25 cellular contexts compared by ENCODE assay signal in genomic region chr16:30750876-30751465, GRCh38. TPM values are rescaled to one million over a fixed set of nuclear protein-coding genes. Genes with fewer than 3 reads are reported as not detected.
DNase-seq lines count a peak whose midpoint lies in the region; ATAC-seq and FAIRE-seq lines count a peak whose summit lies in the region.
"Had no signal": no experiment of that assay in that cellular context is flagged by ENCODE, and none has a peak within 500 bp of the region (broad histone marks: within the 10 kb centered on the region; RNA-seq: fewer than 3 reads in every experiment).

No MANE protein-coding gene starts in this region.

- no peak overlapping the region for H3K27ac ChIP-seq in trophoblast cell (ENCODE audit: low read depth, low read length)
- H3K27ac ChIP-seq: breast epithelium, colonic mucosa, Peyer's patch, SJSA1, testis had no signal

- no peak overlapping the region for H3K9ac ChIP-seq in trophoblast cell (ENCODE audit: low read length)

- H4K12ac ChIP-seq in trophoblast cell (ENCODE audit: low read depth, low read length): peak overlapping the region; percentile 2

- peak overlapping the region; percentile 17 to 38 for H3K27ac Mint-ChIP-seq in activated naive CD4-positive, alpha-beta T cell treated with anti-CD3 and anti-CD28 coated beads, Interleukin-2, amount 50 U/mL, for 72 hours
- peak overlapping the region in 2 of 3 donors; percentile 16 to 28 for H3K27ac Mint-ChIP-seq in IgD-negative memory B cell
- no peak overlapping the region for H3K27ac Mint-ChIP-seq in activated T-cell treated with anti-CD3 and anti-CD28 coated beads, Interleukin-2, amount 50 U/mL, for 24 hours
- H3K27ac Mint-ChIP-seq: activated CD4-positive, alpha-beta T cell treated with anti-CD3 and anti-CD28 coated beads for 36 hours had no signal

- H3K18ac ChIP-seq in trophoblast cell (ENCODE audit: low read length): peak overlapping the region; percentile 33

- no peak overlapping the region for H3K4ac ChIP-seq in trophoblast cell (ENCODE audit: low read depth, low read length)

- peak overlapping the region in 2 of 4 donors; percentile 49 to 87 for H3K4me3 Mint-ChIP-seq in IgD-negative memory B cell
- H3K4me3 Mint-ChIP-seq in activated T-cell treated with anti-CD3 and anti-CD28 coated beads, Interleukin-2, amount 50 U/mL, for 24 hours: no peak overlapping the region

- H3K9me3 ChIP-seq in trophoblast cell (ENCODE audit: insufficient read depth, low read depth, low read length): no peaks in the 10 kb centered on the region
- H3K9me3 ChIP-seq: breast epithelium, colonic mucosa, Peyer's patch, SJSA1, testis had no signal

- peaks cover 0 to 4% of the 10 kb centered on the region in 2 experiments for H3K4me1 ChIP-seq in trophoblast cell (ENCODE audit: control insufficient read depth in 1 of 2, insufficient read depth in 2 of 2, low read length in 2 of 2)

- FAIRE-seq in frontal cortex (lab: Jason Lieb, UNC): no peak
- FAIRE-seq: GM12878, H54 had no signal

- peaks cover 8% of the 10 kb centered on the region for H3K79me2 ChIP-seq in trophoblast cell (ENCODE audit: control insufficient read depth, insufficient read depth, low read length, poor library complexity)

- peaks cover 5 to 16% (median 12%) of the 10 kb centered on the region in 3 donors for H3K4me1 Mint-ChIP-seq in IgD-negative memory B cell
- peaks cover 28% of the 10 kb centered on the region for H3K4me1 Mint-ChIP-seq in activated T-cell treated with anti-CD3 and anti-CD28 coated beads, Interleukin-2, amount 50 U/mL, for 24 hours (ENCODE audit: low read depth)

- H3K4me2 ChIP-seq in trophoblast cell (ENCODE audit: low read length): no peak overlapping the region

- H2BK12ac ChIP-seq in trophoblast cell (ENCODE audit: low read length): no peak overlapping the region

- no peak overlapping the region for H4K91ac ChIP-seq in trophoblast cell (ENCODE audit: low read depth, low read length)

- no peak overlapping the region for H3K23ac ChIP-seq in trophoblast cell (ENCODE audit: low read length)

- no peak overlapping the region for H2BK120ac ChIP-seq in trophoblast cell (ENCODE audit: insufficient read depth, low read length, poor library complexity)

- WGBS in trophoblast cell (ENCODE audit: extremely low coverage, insufficient coverage, insufficient read length): no CpG with 5 or more reads among the region's 20 CpGs

- peaks cover 6% of the 10 kb centered on the region for H3K79me1 ChIP-seq in trophoblast cell (ENCODE audit: low read length)

- no peak overlapping the region for H2AK5ac ChIP-seq in trophoblast cell (ENCODE audit: low read length)

- no peaks in the 10 kb centered on the region for H3K27me3 ChIP-seq in trophoblast cell (ENCODE audit: insufficient read depth, low read length)
- H3K27me3 ChIP-seq: breast epithelium, colonic mucosa, Peyer's patch, SJSA1, testis had no signal

- no peak overlapping the region for H3K14ac ChIP-seq in trophoblast cell (ENCODE audit: low read length)

- ATAC-seq in activated naive CD4-positive, alpha-beta T cell treated with anti-CD3 and anti-CD28 coated beads, Interleukin-2, amount 50 U/mL, for 72 hours: no peak
- ATAC-seq: activated CD4-positive, alpha-beta T cell treated with anti-CD3 and anti-CD28 coated beads for 36 hours; GM12878 had no signal

- H3K9me3 Mint-ChIP-seq in activated naive CD4-positive, alpha-beta T cell treated with anti-CD3 and anti-CD28 coated beads, Interleukin-2, amount 50 U/mL, for 72 hours: no peaks in the 10 kb centered on the region
- no peaks in the 10 kb centered on the region for H3K9me3 Mint-ChIP-seq in IgD-negative memory B cell
- no peaks in the 10 kb centered on the region for H3K9me3 Mint-ChIP-seq in activated T-cell treated with anti-CD3 and anti-CD28 coated beads, Interleukin-2, amount 50 U/mL, for 24 hours

- DNase-seq in activated naive CD4-positive, alpha-beta T cell treated with anti-CD3 and anti-CD28 coated beads, Interleukin-2, amount 50 U/mL, for 72 hours (ENCODE audit: low spot score in 2 of 2): no peak
- no peak for DNase-seq in activated naive CD4-positive, alpha-beta T cell treated with anti-CD3 and anti-CD28 coated beads, Interleukin-2, amount 50 U/mL, for 16 hours
- DNase-seq in ecto neural progenitor cell (ENCODE audit: low spot score): peak; percentile 34
- DNase-seq in trophoblast cell: no peak
- no peak for DNase-seq in activated T-cell treated with anti-CD3 and anti-CD28 coated beads, Interleukin-2, amount 50 U/mL, for 24 hours
- DNase-seq in frontal cortex (ENCODE audit: low spot score in 2 of 2): no peak
- DNase-seq in stimulated activated CD4-positive, alpha-beta T cell treated with anti-CD3 and anti-CD28 coated beads, Interleukin-15, amount 100 ng/mL, for 24 hours: no peak
- DNase-seq: activated CD4-positive, alpha-beta T cell treated with anti-CD3 and anti-CD28 coated beads for 36 hours; colonic mucosa; Karpas-422; NCI-H187; NCI-H2171 treated with DMSO at 0.1 percent for 48 hours; NCI-H526; Peyer's patch; retina; stimulated activated CD4-positive, alpha-beta T cell treated with anti-CD3 and anti-CD28 coated beads, Interleukin-4, amount 100 ng/mL, for 24 hours; stimulated activated naive CD4-positive, alpha-beta T cell treated with Interleukin-2 at 50 U/mL for 16 hours; T-helper 1 cell; testis had no signal

- no peak overlapping the region for H3K4me3 ChIP-seq in trophoblast cell (ENCODE audit: low read depth, low read length)
- H3K4me3 ChIP-seq: breast epithelium, colonic mucosa, GM12878, lung, Peyer's patch, SJSA1, testis had no signal

- peaks cover 9 to 19% of the 10 kb centered on the region in 2 donors for H3K36me3 Mint-ChIP-seq in activated naive CD4-positive, alpha-beta T cell treated with anti-CD3 and anti-CD28 coated beads, Interleukin-2, amount 50 U/mL, for 72 hours
- no peaks in the 10 kb centered on the region for H3K36me3 Mint-ChIP-seq in IgD-negative memory B cell
- peaks cover 72% of the 10 kb centered on the region for H3K36me3 Mint-ChIP-seq in activated T-cell treated with anti-CD3 and anti-CD28 coated beads, Interleukin-2, amount 50 U/mL, for 24 hours (ENCODE audit: low read depth)

- peaks cover 39 to 42% of the 10 kb centered on the region in 2 experiments for H3K36me3 ChIP-seq in trophoblast cell (ENCODE audit: control insufficient read depth in 1 of 2, insufficient read depth in 2 of 2, low read length in 2 of 2)

- no peak overlapping the region for H4K8ac ChIP-seq in trophoblast cell (ENCODE audit: low read depth, low read length)

- H2AFZ ChIP-seq in trophoblast cell (ENCODE audit: insufficient read depth, low read length, poor library complexity): no peak overlapping the region

- H3K27me3 Mint-ChIP-seq in IgD-negative memory B cell: no peaks in the 10 kb centered on the region
- no peaks in the 10 kb centered on the region for H3K27me3 Mint-ChIP-seq in activated T-cell treated with anti-CD3 and anti-CD28 coated beads, Interleukin-2, amount 50 U/mL, for 24 hours
- H3K27me3 Mint-ChIP-seq: activated CD4-positive, alpha-beta T cell treated with anti-CD3 and anti-CD28 coated beads for 36 hours had no signal

- no peak overlapping the region for H2BK5ac ChIP-seq in trophoblast cell (ENCODE audit: low read depth, low read length, poor library complexity)

RNA-seq across cellular contexts. Expression of gene PHKG2, which starts 2.7 kb away (rescaled TPM):
- 10 to 100 TPM; 32.9 to 61.9 TPM for total RNA-seq in activated naive CD4-positive, alpha-beta T cell treated with anti-CD3 and anti-CD28 coated beads, Interleukin-2, amount 50 U/mL, for 72 hours
- 36.7 TPM for polyA plus RNA-seq in IgD-negative memory B cell
- polyA plus RNA-seq in trophoblast cell (2013): 109 and 119 TPM in 2 replicates
- total RNA-seq in frontal cortex: 8.6 TPM

RNA-seq across cellular contexts. Expression of gene CFAP119, which starts 10.9 kb away (rescaled TPM):
- total RNA-seq in activated naive CD4-positive, alpha-beta T cell treated with anti-CD3 and anti-CD28 coated beads, Interleukin-2, amount 50 U/mL, for 72 hours: 1 to 10 TPM; 2.6 to 3.6 TPM
- 0.63 TPM for polyA plus RNA-seq in IgD-negative memory B cell
- 3.3 and 3.5 TPM in 2 replicates for polyA plus RNA-seq in trophoblast cell (2013)
- 3.3 TPM for total RNA-seq in frontal cortex

RNA-seq across cellular contexts. Expression of gene RNF40, which starts 11.2 kb away (rescaled TPM):
- 10 to 100 TPM; 68.9 to 74.4 TPM for total RNA-seq in activated naive CD4-positive, alpha-beta T cell treated with anti-CD3 and anti-CD28 coated beads, Interleukin-2, amount 50 U/mL, for 72 hours
- polyA plus RNA-seq in IgD-negative memory B cell: 56.0 TPM
- 47.8 and 52.9 TPM in 2 replicates for polyA plus RNA-seq in trophoblast cell (2013)
- total RNA-seq in frontal cortex: 90.1 TPM

RNA-seq across cellular contexts. Expression of gene ZNF629, which starts 36.0 kb away (rescaled TPM):
- total RNA-seq in activated naive CD4-positive, alpha-beta T cell treated with anti-CD3 and anti-CD28 coated beads, Interleukin-2, amount 50 U/mL, for 72 hours: 1 to 10 TPM in 1 of 2 donors, under 1 TPM in 1; 0.16 to 3.6 TPM
- 0.30 TPM for polyA plus RNA-seq in IgD-negative memory B cell
- polyA plus RNA-seq in trophoblast cell (2013): 10.5 and 10.7 TPM in 2 replicates
- total RNA-seq in frontal cortex: 11.4 TPM

RNA-seq across cellular contexts. Expression of gene SRCAP, which starts 52.0 kb away (rescaled TPM):
- 10 to 100 TPM; 61.6 to 76.8 TPM for total RNA-seq in activated naive CD4-positive, alpha-beta T cell treated with anti-CD3 and anti-CD28 coated beads, Interleukin-2, amount 50 U/mL, for 72 hours
- polyA plus RNA-seq in IgD-negative memory B cell: 32.6 TPM
- polyA plus RNA-seq in trophoblast cell (2013): 38.1 and 40.5 TPM in 2 replicates
- total RNA-seq in frontal cortex: 14.3 TPM
